In the genomic region with DNA sequence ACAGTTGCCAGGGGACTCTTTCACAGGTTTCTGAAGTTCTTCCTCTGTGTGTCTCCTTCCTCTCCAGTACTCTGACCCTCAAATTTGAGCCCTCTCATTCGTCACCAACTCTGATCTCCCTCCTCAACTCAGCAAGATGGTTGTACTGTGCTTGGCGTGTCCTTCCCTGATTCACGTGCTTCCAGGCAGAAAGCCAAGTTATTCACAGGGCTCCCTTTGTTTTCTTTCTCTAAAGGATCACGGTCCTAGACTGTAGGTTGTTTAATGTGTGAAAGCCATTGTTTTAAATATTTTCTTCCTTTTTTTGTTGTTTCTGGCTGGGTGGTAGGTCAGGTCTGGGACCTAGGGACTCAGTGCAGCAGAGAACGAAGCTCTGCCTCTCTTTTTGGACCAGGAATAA, we compare ENCODE assay signal across 21 cellular contexts.
A peak's percentile ranks its signal among the peaks of the same experiment; 100 is the strongest.
DNase-seq lines count a peak whose midpoint lies in the region; ATAC-seq and TF ChIP-seq lines count a peak whose summit lies in the region.
"Had no signal": no experiment of that assay in that cellular context is flagged by ENCODE, and none has a peak within 500 bp of the region (broad histone marks: within the 10 kb centered on the region; RNA-seq: fewer than 3 reads in every experiment).

No MANE protein-coding gene starts in this region.

- TF ChIP-seq POLR2A in testis (IDR thresholded peaks at IDR 0.05) = no peak
- no peak for TF ChIP-seq POLR2A in esophagus muscularis mucosa (IDR thresholded peaks at IDR 0.05; ENCODE audit: low read depth)

- H3K27ac ChIP-seq in testis (no peak overlapping the region), esophagus muscularis mucosa (replicated peaks in 1 of 4) (no peak overlapping the region)
- H3K27ac ChIP-seq: heart left ventricle, HL-60, left lung had no signal

- no peaks in the 10 kb centered on the region for H3K9me3 ChIP-seq in testis
- H3K9me3 ChIP-seq in esophagus muscularis mucosa = no peaks in the 10 kb centered on the region
- H3K9me3 ChIP-seq: left lung had no signal

- H3K4me1 ChIP-seq in testis = no peaks in the 10 kb centered on the region
- H3K4me1 ChIP-seq in esophagus muscularis mucosa = peaks cover 0 to 5% (median 0%) of the 10 kb centered on the region in 4 donors
- H3K4me1 ChIP-seq: left lung had no signal

- DNase-seq in DMS153 (lab: John Stamatoyannopoulos, UW) (peak; percentile 27), DMS153 treated with DMSO at 0.1 percent for 48 hours (lab: John Stamatoyannopoulos, UW; ENCODE audit: unreplicated experiment) (no peak), astrocyte of the cerebellum (ENCODE audit: low read depth) (peak; percentile 27), left kidney (ENCODE audit: low read depth, low spot score) (peak; percentile 20), testis (peak; percentile 66), esophagus muscularis mucosa (ENCODE audit: extremely low spot score) (no peak), Kasumi-1 (lab: John Stamatoyannopoulos, UW) (no peak), left ventricle myocardium superior (no peak)
- DNase-seq: 8988T; activated B cell treated with CpG ODN at 0.5 μM for 24 hours; activated CD8-positive, alpha-beta memory T cell treated with anti-CD3 and anti-CD28 coated beads, Interleukin-2, amount 50 U/mL, for 4 hours; activated naive CD4-positive, alpha-beta T cell treated with anti-CD3 and anti-CD28 coated beads, Interleukin-2, amount 50 U/mL, for 16 hours; CD4-positive, CD25-positive, alpha-beta regulatory T cell; GDM1; H7; left lung; NCI-H2107; OCI-M1; stimulated activated naive B cell treated with anti-CD40 and anti-IgM and Interleukin-4, amounts not matched to agents 10 μg/mL and 1 μg/mL and 100 μg/mL, for 72 hours had no signal

- ATAC-seq in left ventricle myocardium superior = no peak
- ATAC-seq: left lung; stimulated activated naive B cell treated with anti-CD40 and anti-IgM and Interleukin-4, amounts not matched to agents 10 μg/mL and 1 μg/mL and 100 μg/mL, for 72 hours had no signal

- 24 to 42% methylated on average over 5 of the region's 5 CpGs for WGBS in testis, 2 donors
- 35% methylated on average over 5 of the region's 5 CpGs for WGBS in esophagus muscularis mucosa

- H3K4me3 ChIP-seq in astrocyte of the cerebellum (ENCODE audit: low read depth, low read length) = no peak overlapping the region
- no peak overlapping the region for H3K4me3 ChIP-seq in testis
- no peak overlapping the region for H3K4me3 ChIP-seq in esophagus muscularis mucosa
- H3K4me3 ChIP-seq: heart left ventricle, left lung had no signal

- no peaks in the 10 kb centered on the region for H3K36me3 ChIP-seq in testis (ENCODE audit: low read depth, missing control alignments)
- no peaks in the 10 kb centered on the region for H3K36me3 ChIP-seq in esophagus muscularis mucosa
- H3K36me3 ChIP-seq: heart left ventricle, left lung had no signal

- H3K27me3 ChIP-seq in testis = no peaks in the 10 kb centered on the region
- no peaks in the 10 kb centered on the region for H3K27me3 ChIP-seq in esophagus muscularis mucosa
- H3K27me3 ChIP-seq: heart left ventricle, left lung had no signal

- intact Hi-C loops in testis (cut with DNase I; ENCODE audit: low total_unique reads) (no loop called here), esophagus muscularis mucosa (cut with DNase I) (no loop called here), left ventricle myocardium superior (cut with micrococcal nuclease) (no loop called here)

- no peak for TF ChIP-seq EP300 in esophagus muscularis mucosa (IDR thresholded peaks at IDR 0.05)

- in situ Hi-C loops in astrocyte of the cerebellum (cut with HindIII; ENCODE audit: low sequenced_read_pairs) = no loop called here

- TF ChIP-seq CTCF in astrocyte of the cerebellum (IDR thresholded peaks at IDR 0.05; ENCODE audit: low read depth, low read length, missing control alignments) = no peak
- no peak for TF ChIP-seq CTCF in testis (IDR thresholded peaks at IDR 0.05)
- no peak for TF ChIP-seq CTCF in esophagus muscularis mucosa (IDR thresholded peaks at IDR 0.05)

Comparison
In these comparisons a context has a peak if more than half of its experiments do, and no peak if none do; other contexts are left out.
1. DNase-seq: peak in DMS153 (single experiment), astrocyte of the cerebellum (single experiment), left kidney (single experiment) and testis (single experiment); none in DMS153 treated with DMSO at 0.1 percent for 48 hours (single experiment), esophagus muscularis mucosa (single experiment), Kasumi-1 (0 of 2) and left ventricle myocardium superior (single experiment).